8 cellular contexts compared by ENCODE assay signal in genomic region chr17:62137734-62138624, GRCh38.
DNase-seq lines count a peak whose midpoint lies in the region; ATAC-seq, FAIRE-seq and TF ChIP-seq lines count a peak whose summit lies in the region.
"Not testable (repeated sequence)": the region's sequence is repeated elsewhere in the genome, so short reads cannot be mapped to it uniquely, and the experiment has no call there.

No MANE protein-coding gene starts in this region.

- H3K4me3 Mint-ChIP-seq in T-helper 17 cell: peak overlapping the region; percentile 74

- TF ChIP-seq EP300 in GM12878 (IDR thresholded peaks at IDR 0.05; ENCODE audit: borderline replicate concordance in 1 of 2, control insufficient read depth in 1 of 2, low read depth in 2 of 2, low read length in 2 of 2): not testable (repeated sequence)

- 57% methylated on average over 75 of the region's 92 CpGs for WGBS in GM12878 (ENCODE audit: insufficient coverage, insufficient replicate concordance, low lambda C conversion rate, missing lambda C conversion rate)

- not testable (repeated sequence) for TF ChIP-seq RAD21 in GM12878 (IDR thresholded peaks at IDR 0.05; ENCODE audit: insufficient read depth, low read depth, low read length)

- TF ChIP-seq POLR2A in GM12878 (IDR thresholded peaks at IDR 0.05; ENCODE audit: low read depth, low read length): not testable (repeated sequence)

- ATAC-seq in T-helper 17 cell; GM12878; thoracic aorta (ENCODE audit: insufficient number of reproducible peaks, low FRiP score, low read depth): not testable (repeated sequence)
- ATAC-seq in Right ventricle myocardium inferior: peak; percentile 31

- peaks cover 39% of the 10 kb centered on the region for H3K27me3 Mint-ChIP-seq in T-helper 17 cell

- not testable (repeated sequence) for H3K9me3 ChIP-seq in T-helper 17 cell (ENCODE audit: control insufficient read depth, low read length, poor library complexity, severe bottlenecking); GM12878 (replicated peaks; ENCODE audit: control insufficient read depth, insufficient read depth, low read length); parathyroid adenoma (ENCODE audit: control insufficient read depth, low read length); thoracic aorta

- not testable (repeated sequence) for H3K27ac ChIP-seq in GM12878 (ENCODE audit: control insufficient read depth, insufficient read depth); parathyroid adenoma; thoracic aorta

- H3K36me3 Mint-ChIP-seq in T-helper 17 cell (ENCODE audit: low read depth): not testable (repeated sequence)

- not testable (repeated sequence) for TF ChIP-seq CTCF in GM12878 (IDR thresholded peaks at IDR 0.05 in 2 of 3, conservative IDR thresholded peaks at IDR 0.05 in 1 of 3; ENCODE audit: control insufficient read depth in 2 of 3, extremely low read depth in 1 of 3, insufficient read depth in 1 of 3, low read depth in 3 of 3, low read length in 3 of 3); parathyroid adenoma (IDR thresholded peaks at IDR 0.05); thoracic aorta (IDR thresholded peaks at IDR 0.05)

- intact Hi-C loops in GM12878 (cut with micrococcal nuclease; ENCODE audit: unreplicated experiment); Right ventricle myocardium inferior (cut with DNase I): not testable (repeated sequence)

- POLR2A ChIA-PET in GM12878 (lab: Charles Lee): not testable (repeated sequence)

- not testable (repeated sequence) for H3K9ac ChIP-seq in GM12878 (ENCODE audit: control insufficient read depth, insufficient read depth, low read length); parathyroid adenoma

- not testable (repeated sequence) for BruUV-seq in GM12878 (replicated peaks; lab: Mats Ljungman, UMichigan)

- CTCF ChIA-PET in GM12878 (lab: Yijun Ruan, JAX): not testable (repeated sequence)

- H4K20me1 ChIP-seq in GM12878 (ENCODE audit: control insufficient read depth, insufficient read depth): not testable (repeated sequence)

- RAD21 ChIA-PET in GM12878 (lab: Charles Lee; ENCODE audit: unreplicated experiment): not testable (repeated sequence)

- H3K36me3 ChIP-seq in GM12878 (ENCODE audit: control insufficient read depth in 2 of 2, insufficient read depth in 2 of 2, low read length in 1 of 2); parathyroid adenoma (ENCODE audit: control insufficient read depth, insufficient read depth, low read length); thoracic aorta: not testable (repeated sequence)

- not testable (repeated sequence) for H2AFZ ChIP-seq in GM12878 (ENCODE audit: control insufficient read depth, low read depth, low read length); parathyroid adenoma

- H3K4me1 Mint-ChIP-seq in T-helper 17 cell: not testable (repeated sequence)

- H3K27me3 ChIP-seq in GM12878 (replicated peaks in 1 of 2; ENCODE audit: control insufficient read depth in 2 of 2, insufficient read depth in 2 of 2, low read length in 1 of 2); parathyroid adenoma (ENCODE audit: control insufficient read depth, insufficient read depth, low read length); thoracic aorta (replicated peaks; ENCODE audit: insufficient read depth): not testable (repeated sequence)

- not testable (repeated sequence) for FAIRE-seq in GM12878 (lab: Jason Lieb, UNC)

- H3K4me1 ChIP-seq in GM12878 (ENCODE audit: control insufficient read depth, insufficient read depth, low read length); parathyroid adenoma; thoracic aorta (ENCODE audit: control insufficient read depth in 1 of 2, low read depth in 2 of 2): not testable (repeated sequence)

- DNase-seq in NCI-H2171 (lab: John Stamatoyannopoulos, UW) (peak; percentile 35), activated T-cell treated with anti-CD3 and anti-CD28 coated beads for 48 hours (ENCODE audit: low read depth) (peak; percentile 14)
- not testable (repeated sequence) for DNase-seq in T-helper 17 cell; GM12878 (ENCODE audit: low read depth, low spot score); Right ventricle myocardium inferior (ENCODE audit: missing footprints); thoracic aorta (ENCODE audit: low spot score)

- H3K27ac Mint-ChIP-seq in T-helper 17 cell: not testable (repeated sequence)

- not testable (repeated sequence) for H3K79me2 ChIP-seq in GM12878 (ENCODE audit: control insufficient read depth, insufficient read depth, low read length); parathyroid adenoma

- in situ Hi-C loops in GM12878 (cut with MboI): not testable (repeated sequence)

- SMC1A ChIA-PET in GM12878 (lab: Charles Lee; ENCODE audit: uncharacterized antibody, unreplicated experiment): not testable (repeated sequence)

- peak overlapping the region; percentile 10; the same call in 1 of the 2 replicates for H3K4me3 ChIP-seq in GM08714 (ENCODE audit: low read length)
- H3K4me3 ChIP-seq in GM12878; parathyroid adenoma (ENCODE audit: low read depth, low read length): not testable (repeated sequence)
- H3K4me3 ChIP-seq in thoracic aorta: peak overlapping the region; percentile 42

- H3K4me2 ChIP-seq in GM12878 (ENCODE audit: control insufficient read depth, insufficient read depth): 0 out of 2 replicates have a peak overlapping the region, but pooled peaks have one; percentile 30
- peak overlapping the region; percentile 44 for H3K4me2 ChIP-seq in parathyroid adenoma (ENCODE audit: low read length)

TF ChIP-seq in GM12878, 131 proteins besides CTCF, POLR2A, EP300 and RAD21:
- TF ChIP-seq ETV6 (conservative IDR thresholded peaks at IDR 0.05 in 1 of 2, IDR thresholded peaks at IDR 0.05 in 1 of 2; ENCODE audit: borderline replicate concordance in 1 of 2, low read depth in 1 of 2) (0 out of 4 replicates have a peak, but pooled peaks of 1 of the 2 experiments have one; percentile 43), NFXL1 (IDR thresholded peaks at IDR 0.05; ENCODE audit: borderline replicate concordance) (peak; percentile 51; the same call in 1 of the 2 replicates)
